Comparison of ENCODE assay signal across 1 cellular context in the genomic region with DNA sequence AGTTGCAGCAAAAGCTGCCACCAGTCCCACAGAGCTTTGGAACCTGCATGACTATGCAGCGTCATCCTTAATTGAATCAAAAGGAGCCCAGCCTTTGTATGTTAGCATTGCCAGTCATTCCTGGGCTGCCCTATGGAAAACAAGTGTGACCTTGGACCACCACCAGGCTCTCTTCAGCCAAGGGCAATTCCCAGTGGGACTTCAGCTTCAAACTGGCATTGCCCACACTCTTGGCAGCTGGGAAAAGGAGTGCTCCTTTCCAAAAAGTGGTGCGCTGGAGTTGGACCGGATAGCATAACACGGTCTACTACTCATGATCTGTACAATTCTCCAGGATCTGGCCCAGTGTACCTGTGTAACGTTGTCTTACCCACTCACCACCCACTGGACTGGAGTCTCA.
TF ChIP-seq lines count a peak whose summit lies in the region.

No MANE protein-coding gene starts in this region.

TF ChIP-seq in HepG2, 621 proteins besides CTCF, POLR2A, EP300 and RAD21:
- TF ChIP-seq ZNF207 (IDR thresholded peaks at IDR 0.05; ENCODE audit: borderline replicate concordance): no peak
- TF ChIP-seq ZNF644 (CRISPR knock-in tag; IDR thresholded peaks at IDR 0.05; ENCODE audit: low read depth): 0 out of 2 replicates have a peak, but pooled peaks have one; percentile 23
- no peak for TF ChIP-seq PHB2 (IDR thresholded peaks at IDR 0.05; ENCODE audit: partially characterized antibody)
- TF ChIP-seq, protein P1, sequence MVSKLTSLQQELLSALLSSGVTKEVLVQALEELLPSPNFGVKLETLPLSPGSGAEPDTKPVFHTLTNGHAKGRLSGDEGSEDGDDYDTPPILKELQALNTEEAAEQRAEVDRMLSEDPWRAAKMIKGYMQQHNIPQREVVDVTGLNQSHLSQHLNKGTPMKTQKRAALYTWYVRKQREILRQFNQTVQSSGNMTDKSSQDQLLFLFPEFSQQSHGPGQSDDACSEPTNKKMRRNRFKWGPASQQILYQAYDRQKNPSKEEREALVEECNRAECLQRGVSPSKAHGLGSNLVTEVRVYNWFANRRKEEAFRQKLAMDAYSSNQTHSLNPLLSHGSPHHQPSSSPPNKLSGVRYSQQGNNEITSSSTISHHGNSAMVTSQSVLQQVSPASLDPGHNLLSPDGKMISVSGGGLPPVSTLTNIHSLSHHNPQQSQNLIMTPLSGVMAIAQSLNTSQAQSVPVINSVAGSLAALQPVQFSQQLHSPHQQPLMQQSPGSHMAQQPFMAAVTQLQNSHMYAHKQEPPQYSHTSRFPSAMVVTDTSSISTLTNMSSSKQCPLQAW (CRISPR knock-in tag; IDR thresholded peaks at IDR 0.05): 0 out of 2 replicates have a peak, but pooled peaks have one; percentile 6
TF ChIP-seq in HepG2: peak in this region for 2.
